ENCODE assay signal across 20 cellular contexts in the genomic region with DNA sequence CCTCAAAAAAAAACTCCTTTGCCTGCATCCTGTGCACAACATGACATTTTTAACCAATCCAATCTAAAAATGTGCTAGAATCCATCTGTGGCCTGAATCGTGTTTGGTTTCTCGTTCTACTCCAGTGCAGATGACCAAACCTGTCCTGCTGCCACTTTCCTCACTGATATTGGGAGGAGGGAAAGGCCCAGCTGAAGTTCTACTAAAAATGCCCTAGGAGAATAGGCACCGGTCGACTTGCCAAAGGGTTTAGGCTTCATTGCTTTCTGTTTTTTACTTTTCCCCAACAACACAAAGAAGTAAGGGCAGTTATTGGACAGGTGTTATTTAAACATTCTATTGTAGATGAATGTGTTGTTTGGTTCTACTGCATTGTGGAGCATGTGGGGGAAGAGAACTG. TPM values are rescaled to one million over a fixed set of nuclear protein-coding genes. Genes with fewer than 3 reads are reported as not detected.
DNase-seq lines count a peak whose midpoint lies in the region; FAIRE-seq and TF ChIP-seq lines count a peak whose summit lies in the region.
"Had no signal": no experiment of that assay in that cellular context is flagged by ENCODE, and none has a peak within 500 bp of the region (broad histone marks: within the 10 kb centered on the region; RNA-seq: fewer than 3 reads in every experiment).

No MANE protein-coding gene starts in this region.

- FAIRE-seq in kidney (lab: Jason Lieb, UNC) = no peak
- FAIRE-seq in HTR-8/SVneo (lab: Jason Lieb, UNC) = no peak
- FAIRE-seq: A204.1, GM12892, H54 had no signal

- H3K4me2 ChIP-seq in BLaER1 (peak overlapping the region; percentile 42), OCI-LY3 (ENCODE audit: low read length) (peak overlapping the region; percentile 18; the same call in 1 of the 2 replicates), parathyroid adenoma (ENCODE audit: low read length) (peak overlapping the region; percentile 57)

- intact Hi-C loops in kidney (cut with DNase I) = no loop called here

- peaks cover 11% of the 10 kb centered on the region; the same call in 1 of the 2 replicates for H3K4me1 ChIP-seq in BLaER1
- H3K4me1 ChIP-seq in OCI-LY3 (ENCODE audit: low read length) = peaks cover 19% of the 10 kb centered on the region
- peaks cover 0 to 2% of the 10 kb centered on the region in 2 donors for H3K4me1 ChIP-seq in kidney (ENCODE audit: control insufficient read depth in 1 of 2, insufficient read depth in 1 of 2, low read depth in 1 of 2, low read length in 2 of 2)
- peaks cover 39% of the 10 kb centered on the region for H3K4me1 ChIP-seq in parathyroid adenoma

- H3K4me3 ChIP-seq in BLaER1 = no peak overlapping the region
- no peak overlapping the region for H3K4me3 ChIP-seq in OCI-LY3 (ENCODE audit: low read length)
- H3K4me3 ChIP-seq in kidney (ENCODE audit: low read length in 2 of 2) = no peak overlapping the region
- peak overlapping the region; percentile 26 for H3K4me3 ChIP-seq in parathyroid adenoma (ENCODE audit: low read depth, low read length)
- H3K4me3 ChIP-seq: GM23248 had no signal

- peaks cover 3% of the 10 kb centered on the region for H3K36me3 Mint-ChIP-seq in mesothelial cell of epicardium

- H3K27ac ChIP-seq in BLaER1 (no peak overlapping the region), OCI-LY3 (ENCODE audit: low read length) (no peak overlapping the region), kidney (ENCODE audit: low read depth in 2 of 2, low read length in 2 of 2) (no peak overlapping the region), parathyroid adenoma (peak overlapping the region; percentile 89)
- H3K27ac ChIP-seq: 22Rv1, GM23248 had no signal

- no peak for TF ChIP-seq CTCF in OCI-LY3 (IDR thresholded peaks at IDR 0.05; ENCODE audit: low read depth, low read length)
- TF ChIP-seq CTCF in kidney (IDR thresholded peaks at IDR 0.05; ENCODE audit: borderline replicate concordance, extremely low read depth, insufficient read depth) = no peak
- TF ChIP-seq CTCF in parathyroid adenoma (IDR thresholded peaks at IDR 0.05) = no peak
- no peak for TF ChIP-seq CTCF in mesothelial cell of epicardium (IDR thresholded peaks at IDR 0.05; ENCODE audit: unreplicated experiment)

- H3K79me2 ChIP-seq in OCI-LY3 (ENCODE audit: low read length) (no peaks in the 10 kb centered on the region), parathyroid adenoma (no peaks in the 10 kb centered on the region)

- H3K9ac ChIP-seq in BLaER1 = no peak overlapping the region
- H3K9ac ChIP-seq in OCI-LY3 (ENCODE audit: low read length) = no peak overlapping the region
- no peak overlapping the region for H3K9ac ChIP-seq in kidney (ENCODE audit: low read length in 2 of 2)
- no peak overlapping the region for H3K9ac ChIP-seq in parathyroid adenoma
- H3K9ac ChIP-seq: GM23248 had no signal

- H3K4me1 Mint-ChIP-seq in mesothelial cell of epicardium = no peaks in the 10 kb centered on the region
- H3K4me1 Mint-ChIP-seq: CD4-positive, alpha-beta memory T cell had no signal

- peaks cover 5% of the 10 kb centered on the region for H3K27me3 Mint-ChIP-seq in mesothelial cell of epicardium (ENCODE audit: low read depth)

- H3K9me3 ChIP-seq in BLaER1 (no peaks in the 10 kb centered on the region), OCI-LY3 (ENCODE audit: insufficient read depth, low read length) (no peaks in the 10 kb centered on the region), kidney (ENCODE audit: control insufficient read depth in 1 of 2, low read length in 2 of 2) (no peaks in the 10 kb centered on the region), parathyroid adenoma (ENCODE audit: control insufficient read depth, low read length) (no peaks in the 10 kb centered on the region)

- no peak overlapping the region for H2AFZ ChIP-seq in OCI-LY3 (ENCODE audit: low read depth, low read length)
- peak overlapping the region; percentile 8 for H2AFZ ChIP-seq in parathyroid adenoma
- H2AFZ ChIP-seq: GM23248 had no signal

- no peaks in the 10 kb centered on the region for H3K9me3 Mint-ChIP-seq in mesothelial cell of epicardium

- H4K20me1 ChIP-seq in BLaER1 (no peaks in the 10 kb centered on the region), OCI-LY3 (ENCODE audit: insufficient read depth, low read length) (no peaks in the 10 kb centered on the region)

- DNase-seq in kidney (peak; percentile 21), NCI-H2029 treated with DMSO at 0.1 percent for 48 hours (lab: John Stamatoyannopoulos, UW) (no peak), H4 (ENCODE audit: low spot score) (no peak), HTR-8/SVneo (ENCODE audit: insufficient read length, low spot score) (no peak), mesothelial cell of epicardium (ENCODE audit: low spot score in 2 of 2, unreplicated experiment in 2 of 2) (no peak)
- DNase-seq: C1 segment of cervical spinal cord; Calu3; CD4-positive, alpha-beta memory T cell; COR-L47; GF-D8; GM23248; HCEC 1CT had no signal

- H3K27me3 ChIP-seq in BLaER1 (peaks cover 6% of the 10 kb centered on the region), OCI-LY3 (ENCODE audit: low read depth, low read length) (no peaks in the 10 kb centered on the region), parathyroid adenoma (ENCODE audit: control insufficient read depth, insufficient read depth, low read length) (no peaks in the 10 kb centered on the region)

- no peaks in the 10 kb centered on the region for H3K36me3 ChIP-seq in BLaER1
- H3K36me3 ChIP-seq in OCI-LY3 (replicated peaks; ENCODE audit: low read depth, low read length) = no peaks in the 10 kb centered on the region
- no peaks in the 10 kb centered on the region for H3K36me3 ChIP-seq in kidney (ENCODE audit: control insufficient read depth in 1 of 2, insufficient read depth in 2 of 2, low read length in 2 of 2)
- H3K36me3 ChIP-seq in parathyroid adenoma (ENCODE audit: control insufficient read depth, insufficient read depth, low read length) = no peaks in the 10 kb centered on the region

- no peak overlapping the region for H3K4me3 Mint-ChIP-seq in mesothelial cell of epicardium
- H3K4me3 Mint-ChIP-seq: B cell; CD4-positive, alpha-beta memory T cell had no signal

- no peak overlapping the region for H3K27ac Mint-ChIP-seq in mesothelial cell of epicardium
- H3K27ac Mint-ChIP-seq: B cell; CD4-positive, alpha-beta memory T cell had no signal

RNA-seq across cellular contexts. Expression of a gene that starts 7.8 kb away (rescaled TPM):
- total RNA-seq in kidney (5.9 TPM), mesothelial cell of epicardium (4.2 to 4.6 TPM (median 4.3 TPM) in 3 replicates)
- 1.5 TPM for polyA plus RNA-seq in kidney (ENCODE audit: insufficient read depth, low read depth, low replicate concordance)
- total RNA-seq in H4 (2014; rRNA removed; shearing (Covaris generic)) = 0.10 and 0.15 TPM in 2 replicates
